In genomic region chr9:113624721-113625120, GRCh38 we compare ENCODE assay signal across 1 cellular context.
TF ChIP-seq lines count a peak whose summit lies in the region.

No MANE protein-coding gene starts in this region.

TF ChIP-seq in HepG2, 621 proteins besides CTCF, POLR2A, EP300 and RAD21 (continued from another document):
- TF ChIP-seq CHD4 (IDR thresholded peaks at IDR 0.05; ENCODE audit: borderline replicate concordance, low read length) (no peak), NFATC3 (CRISPR knock-in tag; IDR thresholded peaks at IDR 0.05) (no peak), ZNF629 (CRISPR knock-in tag; conservative IDR thresholded peaks at IDR 0.05) (no peak), JUN (CRISPR knock-in tag; IDR thresholded peaks at IDR 0.05) (no peak), TAF15 (IDR thresholded peaks at IDR 0.05; ENCODE audit: low read depth, low read length, poor library complexity, severe bottlenecking) (no peak), ZNF644 (CRISPR knock-in tag; IDR thresholded peaks at IDR 0.05; ENCODE audit: low read depth) (no peak), PAXIP1 (CRISPR knock-in tag; conservative IDR thresholded peaks at IDR 0.05) (no peak)
